ENCODE assay signal across 20 cellular contexts in the genomic region with DNA sequence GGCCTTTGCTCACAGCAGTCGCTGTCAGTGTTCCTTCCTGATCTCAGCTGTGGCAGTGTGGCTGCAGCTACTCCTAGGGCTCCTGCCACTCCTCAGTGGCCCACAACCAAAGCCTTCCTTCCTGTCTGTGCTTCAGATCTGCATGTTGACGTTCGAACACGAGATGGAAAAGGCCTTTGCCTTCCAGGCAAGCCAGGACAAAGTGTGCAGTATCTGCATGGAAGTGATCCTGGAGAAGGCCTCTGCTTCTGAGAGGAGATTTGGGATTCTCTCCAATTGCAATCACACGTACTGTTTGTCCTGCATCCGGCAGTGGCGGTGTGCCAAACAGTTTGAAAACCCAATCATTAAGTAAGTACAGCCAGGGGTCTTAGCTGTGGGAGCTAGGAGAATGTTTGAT. TPM values are rescaled to one million over a fixed set of nuclear protein-coding genes. Genes with fewer than 3 reads are reported as not detected.
DNase-seq lines count a peak whose midpoint lies in the region; ATAC-seq, FAIRE-seq and TF ChIP-seq lines count a peak whose summit lies in the region.
"Had no signal": no experiment of that assay in that cellular context is flagged by ENCODE, and none has a peak within 500 bp of the region (broad histone marks: within the 10 kb centered on the region; RNA-seq: fewer than 3 reads in every experiment).

No MANE protein-coding gene starts in this region.

- no peak overlapping the region for H3K4me3 Mint-ChIP-seq in HFFc6
- H3K4me3 Mint-ChIP-seq: GM23338 had no signal

- TF ChIP-seq CTCF in HFFc6 (IDR thresholded peaks at IDR 0.05) (no peak), A673 (conservative IDR thresholded peaks at IDR 0.05; ENCODE audit: low read depth, low read length) (no peak)

- H3K27ac Mint-ChIP-seq in HFFc6, result peak overlapping the region; percentile 66
- H3K27ac Mint-ChIP-seq: GM23338 had no signal

- ATAC-seq in Right ventricle myocardium superior (ENCODE audit: poor library complexity), result peak; percentile 83
- peak; percentile 36 for ATAC-seq in left lobe of liver
- ATAC-seq: A549, GM12878, GM23338 had no signal

- no peaks in the 10 kb centered on the region for H3K9me3 Mint-ChIP-seq in HFFc6
- H3K9me3 Mint-ChIP-seq: GM23338 had no signal

- H3K27me3 Mint-ChIP-seq in HFFc6 (ENCODE audit: insufficient read depth), result no peaks in the 10 kb centered on the region; the same call in 1 of the 2 replicates

- CTCF ChIA-PET in A673 (lab: Charles Lee), result interaction anchor here (0.6 kb wide), 1 partner anchor 18 kb away, joined by 5 read pairs; no protein-coding TSS in a partner anchor

- no peaks in the 10 kb centered on the region for H3K27me3 ChIP-seq in A673 (replicated peaks; ENCODE audit: insufficient read depth, low read depth, low read length, poor library complexity)

- H3K4me1 ChIP-seq in A673 (ENCODE audit: insufficient read depth, low read length, poor library complexity, severe bottlenecking), result no peaks in the 10 kb centered on the region

- FAIRE-seq in H54 (lab: Jason Lieb, UNC), result no peak
- FAIRE-seq: A549, GM12878 had no signal

- TF ChIP-seq POLR2A in H54 (IDR thresholded peaks at IDR 0.05; ENCODE audit: low read depth, low read length), result no peak

- peaks cover 72% of the 10 kb centered on the region for H3K4me1 Mint-ChIP-seq in HFFc6 (ENCODE audit: low read depth)
- H3K4me1 Mint-ChIP-seq: GM23338 had no signal

- no peak overlapping the region for H3K27ac ChIP-seq in A673 (ENCODE audit: low read depth, low read length, poor library complexity, severe bottlenecking)
- H3K27ac ChIP-seq: A549, C4-2B, PC-9, SK-N-MC had no signal

- intact Hi-C loops in Right ventricle myocardium superior (cut with DNase I) (no loop called here), A673 (cut with micrococcal nuclease; ENCODE audit: unreplicated experiment) (no loop called here)

- BruUV-seq in A673 (replicated peaks; lab: Mats Ljungman, UMichigan), result no TSS peak

- peaks cover 71% of the 10 kb centered on the region for H3K36me3 ChIP-seq in A673 (ENCODE audit: insufficient read depth, low read length, poor library complexity, severe bottlenecking)

- peaks cover 69% of the 10 kb centered on the region for H3K36me3 Mint-ChIP-seq in HFFc6 (ENCODE audit: low read depth)

- no peaks in the 10 kb centered on the region for H3K9me3 ChIP-seq in A673 (ENCODE audit: low read depth, low read length, poor library complexity, severe bottlenecking)
- H3K9me3 ChIP-seq: A549 had no signal

- H3K4me3 ChIP-seq in A673 (ENCODE audit: low read depth, low read length, poor library complexity, severe bottlenecking), result no peak overlapping the region
- H3K4me3 ChIP-seq: A549, GM12878, GM23338, PC-9, SK-N-MC had no signal

- POLR2A ChIA-PET in A673 (lab: Charles Lee; ENCODE audit: low non-redundant PET), result no interaction called here

- DNase-seq in HFFc6 (no peak), UCSD-AML1 (lab: John Stamatoyannopoulos, UW; ENCODE audit: unreplicated experiment) (peak; percentile 20), Right ventricle myocardium superior (no peak), left lobe of liver (ENCODE audit: low spot score) (no peak), A673 (ENCODE audit: low spot score) (no peak), T-helper 2 cell (no peak), H54 (ENCODE audit: insufficient read length, low spot score) (no peak)
- DNase-seq: DMS 273 treated with DMSO at 0.1 percent for 48 hours, GDM1, NCI-H1417, NCI-H2029, NCI-H2171, NCI-H446 treated with DMSO at 0.1 percent for 48 hours, PC-9 had no signal

RNA-seq across cellular contexts. Expression of a gene that starts 17.8 kb away (rescaled TPM):
- 10 to 100 TPM; 31.0 to 35.8 (median 34.8) TPM for total RNA-seq in HFFc6 (2021; fragmentation: NEBNext Ultra II Directional; extraction: Animal tissue kit (Norgen Biotek cat#: 25700))
- total RNA-seq in Right ventricle myocardium superior, result 27.7 TPM
- 11.3 TPM for total RNA-seq in left lobe of liver
- total RNA-seq in A673 (2021), result 45.7 and 47.3 TPM in 2 replicates

RNA-seq across cellular contexts. Expression of a gene that starts 29.4 kb away (rescaled TPM):
- not detected for total RNA-seq in HFFc6 (2021; fragmentation: NEBNext Ultra II Directional; extraction: Animal tissue kit (Norgen Biotek cat#: 25700))
- not detected for total RNA-seq in Right ventricle myocardium superior
- total RNA-seq in left lobe of liver, result not detected
- total RNA-seq in A673 (2021), result not detected in 2 replicates
- total RNA-seq: GM23338, LHCN-M2 had no signal
